ENCODE assay signal across 8 cellular contexts in genomic region chr10:117541909-117542705, GRCh38. TPM values are rescaled to one million over a fixed set of nuclear protein-coding genes. Genes with fewer than 3 reads are reported as not detected.
DNase-seq lines count a peak whose midpoint lies in the region; ATAC-seq and TF ChIP-seq lines count a peak whose summit lies in the region.

No MANE protein-coding gene starts in this region.

- in situ Hi-C loops in ACHN (cut with HindIII; ENCODE audit: low pct_ligation_motif_present, low pct_unique_long_range_greater_than_20kb, low sequenced_read_pairs): no loop called here
- in situ Hi-C loops in astrocyte of the cerebellum (cut with HindIII; ENCODE audit: low sequenced_read_pairs): no loop called here

- DNase-seq in ACHN (peak; percentile 46), H4 (ENCODE audit: low spot score) (peak; percentile 84), astrocyte of the cerebellum (ENCODE audit: low read depth) (peak; percentile 5), suprapubic skin (ENCODE audit: low spot score in 2 of 2) (peak; percentile 88 to 91), DMS153 treated with DMSO at 0.1 percent for 48 hours (lab: John Stamatoyannopoulos, UW; ENCODE audit: unreplicated experiment) (no peak)
- no peak for DNase-seq in stimulated activated naive CD4-positive, alpha-beta T cell treated with Interleukin-2 at 50 U/mL for 16 hours (lab: John Stamatoyannopoulos, UW)

- H3K36me3 ChIP-seq in iPS-20b (ENCODE audit: insufficient read depth, low read depth, low read length): no peaks in the 10 kb centered on the region
- H3K36me3 ChIP-seq in suprapubic skin: no peaks in the 10 kb centered on the region

- no peak for ATAC-seq in HG02571 (IDR thresholded peaks at IDR 0.05; ENCODE audit: unreplicated experiment)

- no peak for TF ChIP-seq CTCF in astrocyte of the cerebellum (IDR thresholded peaks at IDR 0.05; ENCODE audit: low read depth, low read length, missing control alignments)
- TF ChIP-seq CTCF in suprapubic skin (IDR thresholded peaks at IDR 0.05): no peak

- peak in 1 of 2 donors; percentile 10 for TF ChIP-seq POLR2A in suprapubic skin (IDR thresholded peaks at IDR 0.05)

- no peak for TF ChIP-seq EP300 in suprapubic skin (IDR thresholded peaks at IDR 0.05)

- peaks cover 6% of the 10 kb centered on the region; the same call in 1 of the 2 replicates for H3K4me1 ChIP-seq in iPS-20b (ENCODE audit: insufficient read depth, low read length)
- peaks cover 80% of the 10 kb centered on the region for H3K4me1 ChIP-seq in suprapubic skin

- H3K27ac ChIP-seq in iPS-20b (ENCODE audit: low read length) (no peak overlapping the region), suprapubic skin (peak overlapping the region; percentile 91)

- H3K9me3 ChIP-seq in iPS-20b (ENCODE audit: insufficient read depth, low read depth, low read length) (no peaks in the 10 kb centered on the region; the same call in 1 of the 2 replicates), suprapubic skin (no peaks in the 10 kb centered on the region)

- H3K9ac ChIP-seq in iPS-20b (ENCODE audit: low read depth, low read length): no peak overlapping the region

- H3K27me3 ChIP-seq in iPS-20b (ENCODE audit: insufficient read depth, low read length) (peaks cover 100% of the 10 kb centered on the region), suprapubic skin (peaks cover 78% of the 10 kb centered on the region)

- H3K4me3 ChIP-seq in astrocyte of the cerebellum (ENCODE audit: low read depth, low read length) (peak overlapping the region; percentile 14), iPS-20b (ENCODE audit: low read length) (peak overlapping the region; percentile 59), suprapubic skin (peak overlapping the region; percentile 81)

- 2% methylated on average over 61 of the region's 62 CpGs for WGBS in suprapubic skin

RNA-seq across cellular contexts. Expression of gene EMX2, which starts 0.4 kb away (rescaled TPM):
- not detected in 2 replicates for total RNA-seq in H4 (2014; rRNA removed; shearing (Covaris generic))
- 1 to 10 TPM; 2.0 to 9.7 (median 2.5) TPM for total RNA-seq in suprapubic skin

Comparison
In these comparisons a context has a peak if more than half of its experiments do, and no peak if none do; other contexts are left out.
1. DNase-seq: peak in ACHN (single experiment), H4 (single experiment), astrocyte of the cerebellum (single experiment) and suprapubic skin (2 of 2); none in stimulated activated naive CD4-positive, alpha-beta T cell treated with Interleukin-2 at 50 U/mL for 16 hours (single experiment) and DMS153 treated with DMSO at 0.1 percent for 48 hours (single experiment).
2. H3K4me3 ChIP-seq: peak in every context shown above with its lines; median percentile 81 in suprapubic skin; 59 in iPS-20b; 14 in astrocyte of the cerebellum.